ENCODE assay signal across 31 cellular contexts in the genomic region with DNA sequence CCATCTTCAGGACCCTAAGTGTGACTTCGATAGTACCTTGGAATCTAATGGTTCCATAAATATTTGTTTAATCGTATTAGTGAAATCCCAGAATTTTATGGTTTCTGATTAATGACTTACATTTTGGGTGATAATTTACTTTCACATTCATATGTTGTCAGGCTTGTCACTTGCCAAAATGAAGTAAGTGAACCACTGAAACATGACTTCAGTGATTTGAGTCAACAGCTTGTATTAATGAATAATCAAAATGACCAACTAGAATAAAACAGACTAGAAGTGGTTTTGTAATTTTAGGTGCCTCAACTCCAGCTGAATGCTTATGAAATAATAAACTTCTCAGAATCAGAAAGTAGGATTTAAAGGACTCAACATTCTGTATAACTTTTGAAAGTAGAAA.
"Had no signal": no experiment of that assay in that cellular context is flagged by ENCODE, and none has a peak within 500 bp of the region (broad histone marks: within the 10 kb centered on the region; RNA-seq: fewer than 3 reads in every experiment).

No MANE protein-coding gene starts in this region.

- H3K36me3 ChIP-seq: ascending aorta, cardiac muscle cell, colonic mucosa, gastrocnemius medialis, right atrium auricular region, stomach, thyroid gland had no signal

- H3K4me3 ChIP-seq: ascending aorta, cardiac muscle cell, colonic mucosa, gastrocnemius medialis, hepatocyte, psoas muscle, right atrium auricular region, stomach, thyroid gland had no signal

- H3K9ac ChIP-seq: parathyroid adenoma had no signal

- H3K27ac ChIP-seq: ascending aorta, cardiac muscle cell, colonic mucosa, gastrocnemius medialis, hepatocyte, parathyroid adenoma, psoas muscle, right atrium auricular region, stomach, thyroid gland had no signal

- H2AFZ ChIP-seq: hepatocyte, parathyroid adenoma had no signal

- H3K9me3 ChIP-seq: colonic mucosa, gastrocnemius medialis, psoas muscle, thyroid gland had no signal

- FAIRE-seq: keratinocyte had no signal

- H3K27me3 ChIP-seq: ascending aorta, cardiac muscle cell, colonic mucosa, gastrocnemius medialis, hepatocyte, right atrium auricular region, stomach, thyroid gland had no signal

- H3K4me1 ChIP-seq: ascending aorta, colonic mucosa, gastrocnemius medialis, parathyroid adenoma, psoas muscle, right atrium auricular region, stomach, thyroid gland had no signal

- H3K79me2 ChIP-seq: hepatocyte, parathyroid adenoma had no signal

- ATAC-seq: gastrocnemius medialis; naive thymus-derived CD4-positive, alpha-beta T cell; psoas muscle; stimulated activated naive B cell treated with anti-CD40 and anti-IgM and Interleukin-4, amounts not matched to agents 10 μg/mL and 1 μg/mL and 100 μg/mL, for 72 hours; T-helper 17 cell; WTC11 had no signal

- DNase-seq: activated CD4-positive, alpha-beta memory T cell treated with anti-CD3 and anti-CD28 coated beads, Interleukin-2, amount 10 ng/mL, durations not matched to agents 7 days and 5 days; activated CD4-positive, alpha-beta T cell treated with anti-CD3 and anti-CD28 coated beads for 1 hour; activated CD4-positive, alpha-beta T cell treated with anti-CD3 and anti-CD28 coated beads, Interleukin-2, amount 10 ng/mL, durations not matched to agents 7 days and 5 days; activated CD8-positive, alpha-beta memory T cell treated with anti-CD3 and anti-CD28 coated beads, Interleukin-2, amount 50 U/mL, for 48 hours; activated gamma-delta T cell; activated naive CD4-positive, alpha-beta T cell treated with anti-CD3 and anti-CD28 coated beads, Interleukin-2, amount 10 ng/mL, durations not matched to agents 7 days and 5 days; activated naive CD8-positive, alpha-beta T cell treated with anti-CD3 and anti-CD28 coated beads, Interleukin-2, amount 10 ng/mL, durations not matched to agents 7 days and 5 days; activated T-cell treated with anti-CD3 and anti-CD28 coated beads, Interleukin-2, amount 50 U/mL, for 24 hours; cerebellar nuclear complex; colonic mucosa; effector CD8-positive, alpha-beta T cell; erythroblast; gastrocnemius medialis; midbrain; naive thymus-derived CD4-positive, alpha-beta T cell; nucleus accumbens; psoas muscle; stimulated activated CD4-positive, alpha-beta T cell treated with anti-CD3 and anti-CD28 coated beads, Interleukin-15, amount 100 ng/mL, for 24 hours; stimulated activated CD4-positive, alpha-beta T cell treated with anti-CD3 and anti-CD28 coated beads, Interleukin-2, amount 100 ng/mL, for 24 hours; stimulated activated naive B cell treated with anti-CD40 and anti-IgM and Interleukin-4, amounts not matched to agents 10 μg/mL and 1 μg/mL and 100 μg/mL, for 72 hours; stomach; T-helper 17 cell; T1000; thyroid gland had no signal

- H3K4me2 ChIP-seq: hepatocyte had no signal
